ENCODE assay signal across 20 cellular contexts in the genomic region with DNA sequence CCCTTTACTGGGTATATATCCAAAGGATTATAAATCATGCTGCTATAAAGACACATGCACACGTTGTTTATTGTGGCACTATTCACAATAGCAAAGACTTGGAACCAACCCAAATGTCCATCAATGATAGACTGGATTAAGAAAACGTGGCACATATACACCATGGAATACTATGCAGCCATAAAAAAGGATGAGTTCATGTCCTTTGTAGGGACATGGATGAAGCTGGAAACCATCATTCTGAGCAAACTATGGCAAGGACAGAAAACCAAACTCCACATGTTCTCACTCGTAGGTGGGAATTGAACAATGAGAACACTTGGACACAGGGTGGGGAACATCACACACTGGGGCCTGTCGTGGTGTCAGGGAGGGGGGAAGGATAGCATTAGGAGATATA. TPM values are rescaled to one million over a fixed set of nuclear protein-coding genes. Genes with fewer than 3 reads are reported as not detected.
"Had no signal": no experiment of that assay in that cellular context is flagged by ENCODE, and none has a peak within 500 bp of the region (broad histone marks: within the 10 kb centered on the region; RNA-seq: fewer than 3 reads in every experiment).

No MANE protein-coding gene starts in this region.

RNA-seq across cellular contexts. Expression of gene CXorf49B, which starts 59.2 kb away (rescaled TPM):
- total RNA-seq: activated naive CD4-positive, alpha-beta T cell treated with anti-CD3 and anti-CD28 coated beads for 36 hours; activated naive CD4-positive, alpha-beta T cell treated with anti-CD3 and anti-CD28 coated beads, Interleukin-2, amount 50 U/mL, for 72 hours; activated naive CD8-positive, alpha-beta T cell treated with anti-CD3 and anti-CD28 coated beads for 36 hours; activated naive CD8-positive, alpha-beta T cell treated with anti-CD3 and anti-CD28 coated beads, Interleukin-2, amount 10 ng/mL, durations not matched to agents 7 days and 5 days; activated T-cell treated with anti-CD3 and anti-CD28 coated beads, Interleukin-2, amount 50 U/mL, for 4 hours; activated T-cell treated with anti-CD3 and anti-CD28 coated beads, Interleukin-2, amount 50 U/mL, for 72 hours; activated T-helper 1 cell treated with anti-CD3 and anti-CD28 coated beads, Interleukin-12 subunit alpha, Interleukin-12 subunit beta, Interleukin-2, Interleukin-4 antibody, amounts not matched to agents 30 ng/mL and 10 ng/mL and 1 ng/mL, durations not matched to agents 14 hours and 24 hours and 36 hours; activated T-helper 17 cell treated with anti-CD3 and anti-CD28 coated beads, Interleukin-2, amount 50 U/mL, for 72 hours; activated T-helper 2 cell treated with anti-CD3 and anti-CD28 coated beads, Interferon-gamma antibody, Interleukin-2, Interleukin-4, amounts not matched to agents 10 μg/mL and 5 μg/mL and 100 μg/mL, durations not matched to agents 14 hours and 24 hours and 36 hours; adrenal gland; aorta; ascending aorta; astrocyte; body of pancreas; breast epithelium; bronchial epithelial cell; cardiac muscle cell; cardiac septum; cerebellum; chondrocyte had no signal
- polyA plus RNA-seq: adrenal gland, aorta, cardiac muscle cell had no signal
